In the genomic region with DNA sequence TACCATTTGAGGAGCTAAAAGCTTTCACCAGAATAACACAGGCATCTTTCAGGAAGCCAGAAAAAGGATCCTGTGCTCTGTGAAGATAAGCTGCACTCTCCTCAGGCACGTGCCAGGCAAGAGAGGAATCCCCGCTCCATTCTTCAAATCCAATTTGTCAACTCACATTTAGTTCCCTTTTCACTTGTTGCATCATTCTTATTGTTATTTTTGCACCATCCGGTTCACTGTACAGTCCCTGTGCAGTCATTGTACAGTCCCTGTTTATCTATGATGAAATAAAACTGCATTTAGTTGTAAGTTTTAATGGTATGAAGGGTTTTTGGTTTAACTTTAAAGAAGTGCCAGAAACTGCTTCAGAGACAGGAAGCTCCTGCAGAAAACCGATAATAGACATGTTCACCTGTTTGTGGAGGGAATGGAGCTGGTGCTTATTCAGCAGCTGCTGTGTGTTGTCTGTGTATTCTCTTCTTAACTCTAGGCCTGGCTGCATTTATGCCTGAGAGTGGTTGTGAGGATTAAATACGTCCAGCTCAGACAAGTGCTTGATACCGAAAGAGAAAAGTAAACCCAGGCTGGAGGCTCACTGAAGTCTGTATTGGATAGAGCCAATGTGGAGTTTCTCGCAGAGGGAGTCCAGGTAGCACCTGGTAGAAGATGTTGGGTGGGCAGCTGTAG, we compare ENCODE assay signal across 17 cellular contexts. TPM values are rescaled to one million over a fixed set of nuclear protein-coding genes. Genes with fewer than 3 reads are reported as not detected.
DNase-seq lines count a peak whose midpoint lies in the region; ATAC-seq lines count a peak whose summit lies in the region.
"Had no signal": no experiment of that assay in that cellular context is flagged by ENCODE, and none has a peak within 500 bp of the region (broad histone marks: within the 10 kb centered on the region; RNA-seq: fewer than 3 reads in every experiment).

No MANE protein-coding gene starts in this region.

- no peak overlapping the region for H3K4me3 Mint-ChIP-seq in naive B cell
- H3K4me3 Mint-ChIP-seq in activated naive CD4-positive, alpha-beta T cell treated with anti-CD3 and anti-CD28 coated beads for 36 hours, result no peak overlapping the region
- H3K4me3 Mint-ChIP-seq: neural progenitor cell had no signal

- H3K27ac Mint-ChIP-seq in naive B cell, result no peak overlapping the region
- no peak overlapping the region for H3K27ac Mint-ChIP-seq in activated naive CD4-positive, alpha-beta T cell treated with anti-CD3 and anti-CD28 coated beads for 36 hours
- H3K27ac Mint-ChIP-seq: neural progenitor cell had no signal

- peaks cover 0 to 2% (median 0%) of the 10 kb centered on the region in 7 donors for H3K9me3 Mint-ChIP-seq in naive B cell
- H3K9me3 Mint-ChIP-seq in activated naive CD4-positive, alpha-beta T cell treated with anti-CD3 and anti-CD28 coated beads for 36 hours, result no peaks in the 10 kb centered on the region
- H3K9me3 Mint-ChIP-seq: neural progenitor cell had no signal

- intact Hi-C loops in activated naive CD4-positive, alpha-beta T cell treated with anti-CD3 and anti-CD28 coated beads for 36 hours (cut with micrococcal nuclease), result no loop called here

- peaks cover 0 to 21% (median 6%) of the 10 kb centered on the region in 3 donors for H3K27me3 Mint-ChIP-seq in naive B cell
- H3K27me3 Mint-ChIP-seq in activated naive CD4-positive, alpha-beta T cell treated with anti-CD3 and anti-CD28 coated beads for 36 hours (ENCODE audit: low read depth), result peaks cover 1% of the 10 kb centered on the region

- H3K36me3 Mint-ChIP-seq in naive B cell, result no peaks in the 10 kb centered on the region
- H3K36me3 Mint-ChIP-seq in activated naive CD4-positive, alpha-beta T cell treated with anti-CD3 and anti-CD28 coated beads for 36 hours (ENCODE audit: low read depth), result no peaks in the 10 kb centered on the region
- H3K36me3 Mint-ChIP-seq: neural progenitor cell had no signal

- H3K4me1 Mint-ChIP-seq in naive B cell, result peaks cover 0 to 3% (median 0%) of the 10 kb centered on the region in 3 donors
- H3K4me1 Mint-ChIP-seq in activated naive CD4-positive, alpha-beta T cell treated with anti-CD3 and anti-CD28 coated beads for 36 hours (ENCODE audit: low read depth), result peaks cover 2% of the 10 kb centered on the region
- H3K4me1 Mint-ChIP-seq: neural progenitor cell had no signal

- CTCF ChIA-PET in activated naive CD4-positive, alpha-beta T cell treated with anti-CD3 and anti-CD28 coated beads for 36 hours (lab: Charles Lee), result interaction anchor here (0.9 to 1.2 kb wide), 3 partner anchors 8 to 212 kb away, joined by 3 to 4 read pairs (median 4); no protein-coding TSS in a partner anchor

- DNase-seq in SIG-M5 (lab: John Stamatoyannopoulos, UW) (peak; percentile 63), naive B cell (no peak)
- no peak for DNase-seq in activated naive CD4-positive, alpha-beta T cell treated with anti-CD3 and anti-CD28 coated beads for 36 hours
- DNase-seq: body of pancreas, glutamatergic neuron, GM23248, left cardiac atrium, NCI-H1694 treated with DMSO at 0.1 percent for 48 hours, PC-3, small intestine had no signal

- ATAC-seq in GM19395 (IDR thresholded peaks at IDR 0.05; ENCODE audit: unreplicated experiment) (peak; percentile 52), HG03432 (IDR thresholded peaks at IDR 0.05; ENCODE audit: unreplicated experiment) (peak; percentile 46), naive B cell (ENCODE audit: low read depth in 2 of 2) (peak; percentile 46 to 51), HG02981 (IDR thresholded peaks at IDR 0.05; ENCODE audit: unreplicated experiment) (no peak), HG03571 (IDR thresholded peaks at IDR 0.05; ENCODE audit: unreplicated experiment) (no peak)
- ATAC-seq: body of pancreas, PC-3 had no signal

RNA-seq across cellular contexts. Expression of gene IFNW1, which starts 22.4 kb away (rescaled TPM):
- polyA plus RNA-seq in naive B cell (ENCODE audit: low read depth in 6 of 6), result not detected
- not detected for total RNA-seq in activated naive CD4-positive, alpha-beta T cell treated with anti-CD3 and anti-CD28 coated beads for 36 hours
- total RNA-seq: body of pancreas; GM23248; HT-29; left cardiac atrium; PC-3; T-helper 1 cell treated with Interleukin-12 subunit alpha and Interleukin-12 subunit beta and Interleukin-4 antibody, amounts not matched to agents 30 ng/mL and 1 ng/mL, for 36 hours had no signal
- polyA plus RNA-seq: GM23248, small intestine had no signal

RNA-seq across cellular contexts. Expression of gene IFNB1, which starts 41.5 kb away (rescaled TPM):
- not detected for polyA plus RNA-seq in naive B cell (ENCODE audit: low read depth in 6 of 6)
- total RNA-seq in activated naive CD4-positive, alpha-beta T cell treated with anti-CD3 and anti-CD28 coated beads for 36 hours, result under 1 TPM; 0.44 to 0.57 TPM
- total RNA-seq: body of pancreas; GM23248; HT-29; left cardiac atrium; PC-3; T-helper 1 cell treated with Interleukin-12 subunit alpha and Interleukin-12 subunit beta and Interleukin-4 antibody, amounts not matched to agents 30 ng/mL and 1 ng/mL, for 36 hours had no signal
- polyA plus RNA-seq: GM23248, small intestine had no signal

RNA-seq across cellular contexts. Expression of gene IFNA21, which starts 47.2 kb away (rescaled TPM):
- not detected for polyA plus RNA-seq in naive B cell (ENCODE audit: low read depth in 6 of 6)
- not detected for total RNA-seq in activated naive CD4-positive, alpha-beta T cell treated with anti-CD3 and anti-CD28 coated beads for 36 hours
- total RNA-seq: body of pancreas; GM23248; HT-29; left cardiac atrium; PC-3; T-helper 1 cell treated with Interleukin-12 subunit alpha and Interleukin-12 subunit beta and Interleukin-4 antibody, amounts not matched to agents 30 ng/mL and 1 ng/mL, for 36 hours had no signal
- polyA plus RNA-seq: GM23248, small intestine had no signal

Comparison
In these comparisons a context has a peak if more than half of its experiments do, and no peak if none do; other contexts are left out.
1. ATAC-seq: peak in GM19395 (single experiment), HG03432 (single experiment) and naive B cell (2 of 2); none in HG02981 (single experiment) and HG03571 (single experiment).